25 cellular contexts compared by ENCODE assay signal in the genomic region with DNA sequence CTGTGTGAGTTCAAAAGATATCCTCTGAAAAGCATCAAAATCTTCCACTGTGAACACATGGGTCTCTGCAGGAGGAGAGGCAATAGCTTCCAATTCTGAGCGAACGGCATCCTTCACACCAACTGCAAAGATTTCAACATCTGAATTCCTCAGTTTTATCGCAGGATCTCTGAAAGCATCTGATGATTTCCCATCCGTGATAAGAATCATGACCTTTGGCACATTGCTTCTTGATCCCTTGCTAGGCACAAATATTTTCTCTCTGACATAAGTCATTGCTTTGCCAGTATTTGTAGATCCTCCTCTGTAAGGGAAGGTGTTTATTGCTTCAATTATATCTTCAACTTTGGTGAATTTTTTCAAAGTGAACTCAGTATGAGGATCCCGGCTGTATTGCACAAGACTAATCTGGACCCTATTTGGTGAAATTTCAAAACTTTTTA. TPM values are rescaled to one million over a fixed set of nuclear protein-coding genes. Genes with fewer than 3 reads are reported as not detected.
DNase-seq lines count a peak whose midpoint lies in the region; ATAC-seq and TF ChIP-seq lines count a peak whose summit lies in the region.
"Had no signal": no experiment of that assay in that cellular context is flagged by ENCODE, and none has a peak within 500 bp of the region (broad histone marks: within the 10 kb centered on the region; RNA-seq: fewer than 3 reads in every experiment).

No MANE protein-coding gene starts in this region.

- H3K27ac ChIP-seq in right atrium auricular region (no peak overlapping the region), gastroesophageal sphincter (no peak overlapping the region), subcutaneous abdominal adipose tissue (ENCODE audit: low read depth, low read length) (peak overlapping the region; percentile 47)
- H3K27ac ChIP-seq: pancreas, skin epidermis had no signal

- no peak for TF ChIP-seq CTCF in right atrium auricular region (IDR thresholded peaks at IDR 0.05)
- no peak for TF ChIP-seq CTCF in gastroesophageal sphincter (IDR thresholded peaks at IDR 0.05)

- TF ChIP-seq EP300 in gastroesophageal sphincter (IDR thresholded peaks at IDR 0.05) = no peak

- intact Hi-C loops in Right ventricle myocardium inferior (cut with DNase I) = no loop called here

- DNase-seq in Right ventricle myocardium inferior (ENCODE audit: missing footprints) (no peak), right atrium auricular region (ENCODE audit: low spot score) (no peak), adipocyte (ENCODE audit: low read depth) (peak; percentile 66), ecto neural progenitor cell (ENCODE audit: low spot score) (no peak), HAP-1 (ENCODE audit: low spot score in 2 of 2) (no peak)
- DNase-seq: 8988T; activated CD4-positive, alpha-beta T cell treated with anti-CD3 and anti-CD28 coated beads for 1 hour; activated naive CD8-positive, alpha-beta T cell treated with anti-CD3 and anti-CD28 coated beads, Interleukin-2, amount 50 U/mL, for 24 hours; caudate nucleus; CD4-positive, alpha-beta T cell; DMS153; hippocampal formation; islet precursor cell; MV-4-11; naive thymus-derived CD4-positive, alpha-beta T cell; NCI-H2029 treated with DMSO at 0.1 percent for 48 hours; NCI-H446 treated with DMSO at 0.1 percent for 48 hours; pancreas; stimulated activated CD4-positive, alpha-beta T cell treated with anti-CD3 and anti-CD28 coated beads, Interleukin-4, amount 100 ng/mL, for 24 hours had no signal

- in situ Hi-C loops in HAP-1 (cut with MboI; ENCODE audit: low sequenced_read_pairs) = no loop called here

- WGBS in gastroesophageal sphincter (ENCODE audit: low coverage in 1 of 2), 2 donors = 56 to 83% methylated on average over 5 of the region's 5 CpGs

- H3K9ac ChIP-seq in adipocyte (ENCODE audit: low read length) (peak overlapping the region; percentile 63), subcutaneous abdominal adipose tissue (ENCODE audit: low read length in 5 of 5) (no peak overlapping the region)

- H3K27me3 ChIP-seq in right atrium auricular region (no peaks in the 10 kb centered on the region), adipocyte (replicated peaks; ENCODE audit: control insufficient read depth, insufficient read depth, low read length) (no peaks in the 10 kb centered on the region), gastroesophageal sphincter (no peaks in the 10 kb centered on the region), subcutaneous abdominal adipose tissue (ENCODE audit: control insufficient read depth in 5 of 5, insufficient read depth in 4 of 5, low read length in 5 of 5) (no peaks in the 10 kb centered on the region), HAP-1 (ENCODE audit: low read depth) (no peaks in the 10 kb centered on the region)
- H3K27me3 ChIP-seq: pancreas, uterus had no signal

- no peaks in the 10 kb centered on the region for H3K36me3 ChIP-seq in right atrium auricular region
- peaks cover 81% of the 10 kb centered on the region for H3K36me3 ChIP-seq in adipocyte (ENCODE audit: control insufficient read depth, insufficient read depth, low read length, severe bottlenecking)
- H3K36me3 ChIP-seq in gastroesophageal sphincter = peaks cover 0 to 71% of the 10 kb centered on the region in 2 donors
- H3K36me3 ChIP-seq in subcutaneous abdominal adipose tissue (ENCODE audit: control insufficient read depth in 5 of 5, insufficient read depth in 5 of 5, low read length in 5 of 5) = peaks cover 0 to 17% (median 5%) of the 10 kb centered on the region in 5 donors
- no peaks in the 10 kb centered on the region for H3K36me3 ChIP-seq in HAP-1 (replicated peaks)
- H3K36me3 ChIP-seq: pancreas, uterus had no signal

- H3K4me1 ChIP-seq in right atrium auricular region (no peaks in the 10 kb centered on the region), adipocyte (ENCODE audit: control insufficient read depth, insufficient read depth, low read length) (peaks cover 37% of the 10 kb centered on the region), gastroesophageal sphincter (peaks cover 0 to 15% (median 0%) of the 10 kb centered on the region in 3 donors), subcutaneous abdominal adipose tissue (ENCODE audit: control insufficient read depth in 5 of 5, insufficient read depth in 5 of 5, low read length in 5 of 5) (peaks cover 0 to 12% (median 7%) of the 10 kb centered on the region in 5 donors), HAP-1 (no peaks in the 10 kb centered on the region)
- H3K4me1 ChIP-seq: pancreas, uterus had no signal

- no peak for TF ChIP-seq POLR2A in gastroesophageal sphincter (IDR thresholded peaks at IDR 0.05)

- H3K9me3 ChIP-seq in right atrium auricular region (peaks cover 0 to 4% of the 10 kb centered on the region in 2 donors), adipocyte (ENCODE audit: control insufficient read depth, low read length) (no peaks in the 10 kb centered on the region), gastroesophageal sphincter (peaks cover 0 to 4% (median 3%) of the 10 kb centered on the region in 3 donors), subcutaneous abdominal adipose tissue (ENCODE audit: control insufficient read depth in 5 of 5, low read length in 5 of 5) (peaks cover 0 to 4% (median 0%) of the 10 kb centered on the region in 5 donors), HAP-1 (no peaks in the 10 kb centered on the region)
- H3K9me3 ChIP-seq: pancreas, uterus had no signal

- no peak overlapping the region for H3K4me3 ChIP-seq in right atrium auricular region
- no peak overlapping the region for H3K4me3 ChIP-seq in adipocyte (ENCODE audit: low read length)
- H3K4me3 ChIP-seq in gastroesophageal sphincter = no peak overlapping the region
- no peak overlapping the region for H3K4me3 ChIP-seq in subcutaneous abdominal adipose tissue (ENCODE audit: low read depth in 1 of 5, low read length in 5 of 5)
- no peak overlapping the region for H3K4me3 ChIP-seq in HAP-1
- H3K4me3 ChIP-seq: pancreas, skin epidermis, uterus had no signal

- peak; percentile 59 for ATAC-seq in Right ventricle myocardium inferior
- ATAC-seq in gastroesophageal sphincter = peak; percentile 85
- ATAC-seq in GM21390 (IDR thresholded peaks at IDR 0.05; ENCODE audit: unreplicated experiment) = no peak
- ATAC-seq: activated naive CD8-positive, alpha-beta T cell treated with anti-CD3 and anti-CD28 coated beads, Interleukin-2, amount 50 U/mL, for 24 hours; naive thymus-derived CD4-positive, alpha-beta T cell had no signal

RNA-seq across cellular contexts. Expression of gene COL12A1, which starts 22.7 kb away (rescaled TPM):
- 15.5 TPM for total RNA-seq in Right ventricle myocardium inferior
- 10 to 100 TPM; 28.6 to 29.7 TPM for total RNA-seq in right atrium auricular region
- 100 to 1,000 TPM; 101 to 560 (median 237) TPM for total RNA-seq in gastroesophageal sphincter
- total RNA-seq: activated CD8-positive, alpha-beta memory T cell treated with anti-CD3 and anti-CD28 coated beads for 36 hours; CD4-positive, alpha-beta T cell had no signal
